Comparison of ENCODE assay signal across 9 cellular contexts in the genomic region with DNA sequence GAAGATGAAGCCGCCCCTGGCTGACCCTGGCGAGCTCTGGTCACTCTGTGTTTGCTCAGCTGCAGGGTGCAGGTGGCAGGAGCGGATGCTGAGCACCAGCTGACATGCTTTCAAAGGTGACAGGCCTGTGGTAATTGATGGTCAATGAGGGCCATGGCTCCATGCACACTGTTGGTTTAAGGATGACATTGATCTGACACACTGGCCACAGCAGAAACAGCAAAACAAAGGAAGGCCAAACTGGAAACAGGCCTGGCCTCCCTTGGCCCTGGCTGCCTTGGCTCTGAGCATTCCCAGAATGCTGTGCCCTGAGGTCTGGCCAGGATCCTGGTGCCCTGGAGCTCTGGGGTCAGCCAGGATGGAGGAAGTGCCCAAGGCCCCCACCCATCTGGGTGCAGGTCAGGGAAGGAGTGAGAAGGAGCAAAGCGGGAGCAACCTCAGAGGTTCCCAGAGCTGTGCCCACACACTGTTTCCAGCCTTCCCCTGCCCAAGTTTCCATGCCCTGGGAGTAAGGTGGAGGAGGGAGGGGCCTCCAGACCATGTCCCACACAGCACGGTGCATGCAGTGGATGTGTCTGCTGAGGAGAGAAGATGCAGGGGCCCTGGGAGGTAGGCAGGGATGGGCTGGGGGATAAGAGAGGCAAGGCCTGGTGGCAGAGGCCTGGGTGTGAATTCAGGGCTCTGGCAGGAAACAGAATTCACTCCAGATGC.
DNase-seq lines count a peak whose midpoint lies in the region; ATAC-seq and TF ChIP-seq lines count a peak whose summit lies in the region.
"Had no signal": no experiment of that assay in that cellular context is flagged by ENCODE, and none has a peak within 500 bp of the region (broad histone marks: within the 10 kb centered on the region; RNA-seq: fewer than 3 reads in every experiment).

No MANE protein-coding gene starts in this region.

- H3K4me3 Mint-ChIP-seq in neural progenitor cell: no peak overlapping the region
- H3K4me3 Mint-ChIP-seq: activated T-helper 17 cell treated with anti-CD3 and anti-CD28 coated beads, Interleukin-2, amount 50 U/mL, for 72 hours had no signal

- H3K36me3 Mint-ChIP-seq in neural progenitor cell: no peaks in the 10 kb centered on the region

- no peak overlapping the region for H3K4me2 ChIP-seq in neural progenitor cell

- in situ Hi-C loops in transverse colon (cut with MboI; ENCODE audit: low pct_ligation_motif_present in 1 of 4, low pct_unique_long_range_greater_than_20kb in 1 of 4, low sequenced_read_pairs in 3 of 4): no loop called here

- no peak overlapping the region for H3K27ac Mint-ChIP-seq in neural progenitor cell
- H3K27ac Mint-ChIP-seq: activated T-helper 17 cell treated with anti-CD3 and anti-CD28 coated beads, Interleukin-2, amount 50 U/mL, for 72 hours had no signal

- DNase-seq in MG63: peak; percentile 97
- DNase-seq in choroid plexus epithelial cell (ENCODE audit: low read depth): peak; percentile 5
- no peak for DNase-seq in lower lobe of right lung
- no peak for DNase-seq in transverse colon
- DNase-seq in SW480 (ENCODE audit: low spot score): no peak
- DNase-seq in pons (ENCODE audit: low spot score): no peak
- no peak for DNase-seq in neural progenitor cell (ENCODE audit: low spot score)

- peaks cover 9% of the 10 kb centered on the region for H3K27me3 Mint-ChIP-seq in neural progenitor cell (ENCODE audit: insufficient read depth, low read depth)

- H3K79me2 ChIP-seq in neural progenitor cell (ENCODE audit: low read depth): no peaks in the 10 kb centered on the region

- H3K36me3 ChIP-seq in MG63: peaks cover 4% of the 10 kb centered on the region
- H3K36me3 ChIP-seq in lower lobe of right lung: no peaks in the 10 kb centered on the region
- no peaks in the 10 kb centered on the region for H3K36me3 ChIP-seq in transverse colon
- H3K36me3 ChIP-seq in neural progenitor cell: no peaks in the 10 kb centered on the region

- intact Hi-C loops in lower lobe of right lung (cut with DNase I) (no loop called here), transverse colon (cut with DNase I; ENCODE audit: low total_unique reads) (loop anchor here (10.0 kb wide), 1 partner anchor 139 kb away; no protein-coding TSS in a partner anchor)

- no peaks in the 10 kb centered on the region for H3K9me3 ChIP-seq in MG63
- no peaks in the 10 kb centered on the region for H3K9me3 ChIP-seq in lower lobe of right lung
- no peaks in the 10 kb centered on the region for H3K9me3 ChIP-seq in transverse colon
- H3K9me3 ChIP-seq in neural progenitor cell (ENCODE audit: low read depth): no peaks in the 10 kb centered on the region

- H4K20me1 ChIP-seq in neural progenitor cell (ENCODE audit: low read depth): no peaks in the 10 kb centered on the region

- peaks cover 32% of the 10 kb centered on the region for H3K4me1 Mint-ChIP-seq in neural progenitor cell
- H3K4me1 Mint-ChIP-seq: activated T-helper 17 cell treated with anti-CD3 and anti-CD28 coated beads, Interleukin-2, amount 50 U/mL, for 72 hours had no signal

- H3K27ac ChIP-seq in lower lobe of right lung (no peak overlapping the region), transverse colon (peak overlapping the region; percentile 16 to 63 (median 28)), neural progenitor cell (no peak overlapping the region)

- TF ChIP-seq POLR2A in transverse colon (IDR thresholded peaks at IDR 0.05): no peak

- TF ChIP-seq EP300 in transverse colon (IDR thresholded peaks at IDR 0.05; ENCODE audit: low read depth): no peak

- no peak overlapping the region for H2AFZ ChIP-seq in neural progenitor cell (replicated peaks)

- TF ChIP-seq CTCF in choroid plexus epithelial cell (conservative IDR thresholded peaks at IDR 0.05; ENCODE audit: low read depth, low read length) (no peak), lower lobe of right lung (IDR thresholded peaks at IDR 0.05) (no peak), transverse colon (IDR thresholded peaks at IDR 0.05) (no peak), neural progenitor cell (IDR thresholded peaks at IDR 0.05) (no peak)

- peak; percentile 12 to 13 for ATAC-seq in lower lobe of right lung
- ATAC-seq: activated T-helper 17 cell treated with anti-CD3 and anti-CD28 coated beads, Interleukin-2, amount 50 U/mL, for 72 hours; GM12878 had no signal

- H3F3A ChIP-seq in neural progenitor cell (ENCODE audit: low read depth): no peaks in the 10 kb centered on the region

- peaks cover 12% of the 10 kb centered on the region for H3K4me1 ChIP-seq in lower lobe of right lung
- peaks cover 0 to 22% (median 4%) of the 10 kb centered on the region in 4 donors for H3K4me1 ChIP-seq in transverse colon
- peaks cover 16% of the 10 kb centered on the region for H3K4me1 ChIP-seq in neural progenitor cell

- H3K4me3 ChIP-seq in MG63 (no peak overlapping the region), choroid plexus epithelial cell (ENCODE audit: low read depth, low read length) (no peak overlapping the region), lower lobe of right lung (no peak overlapping the region), transverse colon (no peak overlapping the region), neural progenitor cell (no peak overlapping the region)
- H3K4me3 ChIP-seq: GM12878 had no signal

- no peak overlapping the region for H3K9ac ChIP-seq in neural progenitor cell

- H3K27me3 ChIP-seq in MG63: no peaks in the 10 kb centered on the region
- H3K27me3 ChIP-seq in lower lobe of right lung (ENCODE audit: low read depth): no peaks in the 10 kb centered on the region
- no peaks in the 10 kb centered on the region for H3K27me3 ChIP-seq in transverse colon
- no peaks in the 10 kb centered on the region for H3K27me3 ChIP-seq in neural progenitor cell

- 60 to 82% methylated on average over 1 to 5 of the region's 5 CpGs for WGBS in transverse colon (ENCODE audit: low coverage in 1 of 2), 2 donors

- peaks cover 9% of the 10 kb centered on the region for H3K9me3 Mint-ChIP-seq in neural progenitor cell
- H3K9me3 Mint-ChIP-seq: activated T-helper 17 cell treated with anti-CD3 and anti-CD28 coated beads, Interleukin-2, amount 50 U/mL, for 72 hours had no signal

Comparison
In these comparisons a context has a peak if more than half of its experiments do, and no peak if none do; other contexts are left out.
1. DNase-seq: peak in MG63 (single experiment) and choroid plexus epithelial cell (single experiment); none in lower lobe of right lung (single experiment), transverse colon (single experiment), SW480 (single experiment), pons (single experiment) and neural progenitor cell (single experiment).
2. H3K27ac ChIP-seq: peak in transverse colon (4 of 4); none in lower lobe of right lung (single experiment) and neural progenitor cell (single experiment).